Comparison of ENCODE assay signal across 28 cellular contexts in genomic region chr10:75950307-75950706, GRCh38.
"Had no signal": no experiment of that assay in that cellular context is flagged by ENCODE, and none has a peak within 500 bp of the region (broad histone marks: within the 10 kb centered on the region; RNA-seq: fewer than 3 reads in every experiment).

No MANE protein-coding gene starts in this region.

- H3K27me3 ChIP-seq: left lung, ovary, right atrium auricular region, suprapubic skin, tibial artery, upper lobe of right lung had no signal

- H3K4me3 ChIP-seq: left lung, lower lobe of right lung, ovary, right atrium auricular region, skin epidermis, suprapubic skin, thoracic aorta, tibial artery, upper lobe of right lung had no signal

- FAIRE-seq: islet of Langerhans, kidney had no signal

- H3K27me3 Mint-ChIP-seq: naive B cell; stimulated activated naive CD8-positive, alpha-beta T cell treated with anti-CD3 and anti-CD28 coated beads, Interleukin-15, Interleukin-2, amounts not matched to agents 100 ng/mL and 50 ng/mL, for 24 hours had no signal

- DNase-seq: hypothalamus; immature natural killer cell; kidney; left colon; left lung; lower lobe of right lung; mammary epithelial cell; mesendoderm; naive B cell; natural killer cell; nephron progenitor cell; ovary; stimulated activated CD4-positive, alpha-beta T cell treated with anti-CD3 and anti-CD28 coated beads, Interleukin-12 subunit alpha, Interleukin-12 subunit beta, amount 100 ng/mL, for 4 hours; stimulated activated CD4-positive, alpha-beta T cell treated with anti-CD3 and anti-CD28 coated beads, Interleukin-15, amount 100 ng/mL, for 24 hours; stimulated activated CD4-positive, alpha-beta T cell treated with anti-CD3 and anti-CD28 coated beads, Interleukin-2, amount 100 ng/mL, for 24 hours; stimulated activated CD4-positive, alpha-beta T cell treated with anti-CD3 and anti-CD28 coated beads, Interleukin-4, amount 100 ng/mL, for 1 hour; stimulated activated naive CD4-positive, alpha-beta T cell; tibial artery; trophoblast cell; upper lobe of right lung had no signal

- H3K27ac ChIP-seq: left lung, lower lobe of right lung, ovary, right atrium auricular region, skin epidermis, suprapubic skin, thoracic aorta, tibial artery, upper lobe of right lung had no signal

- H3K36me3 ChIP-seq: left lung, lower lobe of right lung, ovary, right atrium auricular region, suprapubic skin, thoracic aorta, tibial artery, upper lobe of right lung had no signal

- H3K27ac Mint-ChIP-seq: immature natural killer cell; mesothelial cell of epicardium; naive B cell; natural killer cell; nephron progenitor cell; stimulated activated naive CD8-positive, alpha-beta T cell treated with anti-CD3 and anti-CD28 coated beads, Interleukin-15, Interleukin-2, amounts not matched to agents 100 ng/mL and 50 ng/mL, for 24 hours had no signal

- ATAC-seq: left colon, left lung, lower lobe of right lung, natural killer cell, sciatic nerve, upper lobe of right lung had no signal

- H3K36me3 Mint-ChIP-seq: immature natural killer cell, mesothelial cell of epicardium, naive B cell had no signal

- H3K4me3 Mint-ChIP-seq: immature natural killer cell; mesothelial cell of epicardium; naive B cell; natural killer cell; nephron progenitor cell; stimulated activated naive CD8-positive, alpha-beta T cell treated with anti-CD3 and anti-CD28 coated beads, Interleukin-15, Interleukin-2, amounts not matched to agents 100 ng/mL and 50 ng/mL, for 24 hours had no signal

- H3K4me1 Mint-ChIP-seq: immature natural killer cell, naive B cell, natural killer cell had no signal

- H3K9me3 ChIP-seq: left lung, lower lobe of right lung, ovary, right atrium auricular region, suprapubic skin, thoracic aorta had no signal

- H3K4me1 ChIP-seq: lower lobe of right lung, right atrium auricular region, suprapubic skin, tibial artery, upper lobe of right lung had no signal
